ENCODE assay signal across 9 cellular contexts in genomic region chr16:30430428-30430970, GRCh38. TPM values are rescaled to one million over a fixed set of nuclear protein-coding genes. Genes with fewer than 3 reads are reported as not detected.
DNase-seq lines count a peak whose midpoint lies in the region; ATAC-seq and TF ChIP-seq lines count a peak whose summit lies in the region.
"Had no signal": no experiment of that assay in that cellular context is flagged by ENCODE, and none has a peak within 500 bp of the region (broad histone marks: within the 10 kb centered on the region; RNA-seq: fewer than 3 reads in every experiment).

No MANE protein-coding gene starts in this region.

- peaks cover 0 to 14% of the 10 kb centered on the region in 2 donors for H3K4me1 ChIP-seq in esophagus (ENCODE audit: control insufficient read depth in 2 of 2, insufficient read depth in 2 of 2, low read length in 1 of 2)

- 53 to 59% methylated on average over 19 of the region's 19 CpGs for whole genome bisulfite sequencing in esophagus, 2 donors

- no peak overlapping the region for H3K27ac Mint-ChIP-seq in osteocyte (ENCODE audit: unreplicated experiment)
- H3K27ac Mint-ChIP-seq: stimulated activated naive CD8-positive, alpha-beta T cell treated with anti-CD3 and anti-CD28 coated beads, Interleukin-15, Interleukin-2, amounts not matched to agents 100 ng/mL and 50 ng/mL, for 24 hours had no signal

- H3K9me3 ChIP-seq in esophagus (ENCODE audit: control insufficient read depth in 2 of 2, insufficient read depth in 1 of 2, low read depth in 1 of 2, low read length in 1 of 2), result no peaks in the 10 kb centered on the region

- no peak overlapping the region for H3K4me3 Mint-ChIP-seq in osteocyte (ENCODE audit: unreplicated experiment)
- H3K4me3 Mint-ChIP-seq: stimulated activated naive CD8-positive, alpha-beta T cell treated with anti-CD3 and anti-CD28 coated beads, Interleukin-15, Interleukin-2, amounts not matched to agents 100 ng/mL and 50 ng/mL, for 24 hours had no signal

- no peak for ATAC-seq in GM18517 (IDR thresholded peaks at IDR 0.05; ENCODE audit: unreplicated experiment)

- peak overlapping the region; percentile 24 to 79 for H3K27ac ChIP-seq in esophagus (ENCODE audit: low read depth in 2 of 2, low read length in 1 of 2)

- H3K4me3 ChIP-seq in esophagus (ENCODE audit: low read depth in 1 of 2, low read length in 2 of 2), result no peak overlapping the region

- peaks cover 5% of the 10 kb centered on the region for H3K36me3 Mint-ChIP-seq in osteocyte (ENCODE audit: unreplicated experiment)

- peaks cover 18% of the 10 kb centered on the region for H3K27me3 Mint-ChIP-seq in osteocyte (ENCODE audit: unreplicated experiment)
- H3K27me3 Mint-ChIP-seq: stimulated activated naive CD8-positive, alpha-beta T cell treated with anti-CD3 and anti-CD28 coated beads, Interleukin-15, Interleukin-2, amounts not matched to agents 100 ng/mL and 50 ng/mL, for 24 hours had no signal

- H3K36me3 ChIP-seq in esophagus (ENCODE audit: control insufficient read depth in 2 of 2, insufficient read depth in 2 of 2, low read length in 1 of 2), result no peaks in the 10 kb centered on the region

- peak; percentile 26 for DNase-seq in stimulated activated CD4-positive, alpha-beta T cell treated with anti-CD3 and anti-CD28 coated beads, Interleukin-4, amount 100 ng/mL, for 1 hour
- DNase-seq in stimulated activated CD4-positive, alpha-beta T cell treated with anti-CD3 and anti-CD28 coated beads, Interleukin-2, amount 100 ng/mL, for 48 hours, result no peak
- DNase-seq in NCI-H1930 (lab: John Stamatoyannopoulos, UW) (peak; percentile 80 to 83), osteocyte (ENCODE audit: extremely low spot score, unreplicated experiment) (no peak), dermis blood vessel endothelial cell (no peak)
- DNase-seq in activated effector memory CD4-positive, alpha-beta T cell treated with Interleukin-2 at 50 U/mL for 16 hours, result no peak

- no peaks in the 10 kb centered on the region for H3K27me3 ChIP-seq in esophagus (ENCODE audit: control insufficient read depth in 1 of 2, insufficient read depth in 2 of 2, low read length in 2 of 2)

- H3K4me1 Mint-ChIP-seq in osteocyte (ENCODE audit: unreplicated experiment), result peaks cover 12% of the 10 kb centered on the region

- TF ChIP-seq CTCF in osteocyte (IDR thresholded peaks at IDR 0.05), result peak; percentile 25

- no peaks in the 10 kb centered on the region for H3K9me3 Mint-ChIP-seq in osteocyte (ENCODE audit: unreplicated experiment)
- H3K9me3 Mint-ChIP-seq: stimulated activated naive CD8-positive, alpha-beta T cell treated with anti-CD3 and anti-CD28 coated beads, Interleukin-15, Interleukin-2, amounts not matched to agents 100 ng/mL and 50 ng/mL, for 24 hours had no signal

RNA-seq across cellular contexts. Expression of gene DCTPP1, which starts 0.7 kb away (rescaled TPM):
- 10 to 100 TPM in 1 of 2 donors, 1 to 10 TPM in 1; 9.5 to 32.6 TPM for polyA plus RNA-seq in esophagus
- total RNA-seq in osteocyte (26.8 and 30.3 TPM in 2 replicates), dermis blood vessel endothelial cell (61.3 and 61.9 TPM in 2 replicates)

RNA-seq across cellular contexts. Expression of gene SEPHS2, which starts 15.2 kb away (rescaled TPM):
- polyA plus RNA-seq in esophagus, result 10 to 100 TPM; 11.8 to 21.5 TPM
- total RNA-seq in osteocyte, result 41.2 and 42.5 TPM in 2 replicates
- total RNA-seq in dermis blood vessel endothelial cell, result 16.0 and 17.1 TPM in 2 replicates

RNA-seq across cellular contexts. Expression of gene ZNF771, which starts 23.1 kb away (rescaled TPM):
- polyA plus RNA-seq in esophagus, result 1 to 10 TPM; 2.2 to 4.7 TPM
- total RNA-seq in osteocyte, result 12.6 and 12.7 TPM in 2 replicates
- 14.8 and 21.4 TPM in 2 replicates for total RNA-seq in dermis blood vessel endothelial cell

RNA-seq across cellular contexts. Expression of gene ZNF48, which starts 35.3 kb away (rescaled TPM):
- polyA plus RNA-seq in esophagus, result 1 to 10 TPM; 1.4 to 2.6 TPM
- total RNA-seq in osteocyte (12.7 and 13.2 TPM in 2 replicates), dermis blood vessel endothelial cell (16.5 and 20.1 TPM in 2 replicates)

RNA-seq across cellular contexts. Expression of gene ITGAL, which starts 42.0 kb away (rescaled TPM):
- 1 to 10 TPM; 2.2 to 2.5 TPM for polyA plus RNA-seq in esophagus
- not detected in 2 replicates for total RNA-seq in osteocyte
- not detected in 2 replicates for total RNA-seq in dermis blood vessel endothelial cell

Comparison
In these comparisons a context has a peak if more than half of its experiments do, and no peak if none do; other contexts are left out.
1. DNase-seq: peak in stimulated activated CD4-positive, alpha-beta T cell treated with anti-CD3 and anti-CD28 coated beads, Interleukin-4, amount 100 ng/mL, for 1 hour (single experiment) and NCI-H1930 (2 of 2); none in stimulated activated CD4-positive, alpha-beta T cell treated with anti-CD3 and anti-CD28 coated beads, Interleukin-2, amount 100 ng/mL, for 48 hours (0 of 2), osteocyte (single experiment), activated effector memory CD4-positive, alpha-beta T cell treated with Interleukin-2 at 50 U/mL for 16 hours (single experiment) and dermis blood vessel endothelial cell (single experiment).